In the genomic region with DNA sequence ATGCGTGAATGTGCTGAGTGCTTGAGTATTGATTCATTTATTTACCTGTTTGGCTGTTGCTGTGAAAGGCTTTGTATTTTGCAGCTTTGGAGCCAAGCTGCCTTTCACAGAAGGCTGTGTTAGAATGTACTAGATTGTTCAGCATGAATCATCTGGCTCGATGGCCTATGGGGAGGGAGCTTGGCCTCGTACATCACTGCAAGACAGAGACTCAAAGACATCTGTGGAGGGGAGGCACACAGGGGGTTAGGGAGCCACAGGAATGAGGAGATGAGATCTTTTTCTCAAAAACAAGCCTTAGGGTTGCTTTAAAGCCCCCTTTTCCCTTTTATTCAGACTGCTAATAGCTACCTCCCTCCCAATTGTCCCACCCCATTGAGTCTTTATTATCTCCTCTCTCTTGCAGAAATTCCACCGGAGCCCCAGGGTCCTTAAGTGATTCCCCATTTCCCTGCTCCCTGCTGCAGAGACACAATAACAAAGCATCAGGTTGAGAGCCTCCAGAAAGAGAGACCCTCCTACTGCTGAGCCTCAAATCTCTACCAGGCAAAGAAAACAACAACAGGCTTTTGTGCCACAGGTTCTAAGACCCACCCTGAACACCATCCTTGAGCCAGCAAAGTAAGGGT, we compare ENCODE assay signal across 15 cellular contexts.
A peak's percentile ranks its signal among the peaks of the same experiment; 100 is the strongest.
DNase-seq lines count a peak whose midpoint lies in the region; ATAC-seq and TF ChIP-seq lines count a peak whose summit lies in the region.
"Had no signal": no experiment of that assay in that cellular context is flagged by ENCODE, and none has a peak within 500 bp of the region (broad histone marks: within the 10 kb centered on the region; RNA-seq: fewer than 3 reads in every experiment).

No MANE protein-coding gene starts in this region.

- H3K79me2 ChIP-seq in GM23338 (replicated peaks; ENCODE audit: insufficient read depth): no peaks in the 10 kb centered on the region

- peak overlapping the region; percentile 56; the same call in 1 of the 2 replicates for H3K4me2 ChIP-seq in GM23338

- no peak for TF ChIP-seq EP300 in tibial nerve (IDR thresholded peaks at IDR 0.05)

- H3K4me3 Mint-ChIP-seq in GM23338: no peak overlapping the region; the same call in 2 of the 3 replicates
- H3K4me3 Mint-ChIP-seq in WTC11: no peak overlapping the region
- no peak overlapping the region for H3K4me3 Mint-ChIP-seq in type B pancreatic cell
- H3K4me3 Mint-ChIP-seq: activated naive CD4-positive, alpha-beta T cell treated with anti-CD3 and anti-CD28 coated beads for 36 hours; T-cell had no signal

- H3K4me1 ChIP-seq in GM23338 (ENCODE audit: insufficient read depth) (peaks cover 27% of the 10 kb centered on the region), tibial nerve (no peaks in the 10 kb centered on the region)
- H3K4me1 ChIP-seq: uterus had no signal

- no peaks in the 10 kb centered on the region for H4K20me1 ChIP-seq in GM23338 (replicated peaks; ENCODE audit: insufficient read depth)

- H3K27ac ChIP-seq in GM23338 (ENCODE audit: low read depth): no peak overlapping the region
- no peak overlapping the region for H3K27ac ChIP-seq in tibial nerve
- H3K27ac ChIP-seq: C4-2B, uterus had no signal

- TF ChIP-seq CTCF in GM23338 (conservative IDR thresholded peaks at IDR 0.05; ENCODE audit: low read depth in 2 of 2): no peak
- TF ChIP-seq CTCF in WTC11 (IDR thresholded peaks at IDR 0.05): no peak
- TF ChIP-seq CTCF in foreskin fibroblast (IDR thresholded peaks at IDR 0.05; ENCODE audit: low read depth, low read length): no peak
- TF ChIP-seq CTCF in type B pancreatic cell (conservative IDR thresholded peaks at IDR 0.05): no peak
- no peak for TF ChIP-seq CTCF in tibial nerve (IDR thresholded peaks at IDR 0.05)

- no peaks in the 10 kb centered on the region for H3K27me3 ChIP-seq in GM23338 (ENCODE audit: insufficient read depth)
- no peaks in the 10 kb centered on the region for H3K27me3 ChIP-seq in tibial nerve
- H3K27me3 ChIP-seq: uterus had no signal

- H3K27ac Mint-ChIP-seq in GM23338 (no peak overlapping the region), WTC11 (no peak overlapping the region), type B pancreatic cell (no peak overlapping the region)
- H3K27ac Mint-ChIP-seq: activated naive CD4-positive, alpha-beta T cell treated with anti-CD3 and anti-CD28 coated beads for 36 hours; T-cell had no signal

- WGBS in tibial nerve, 2 donors: 22 to 30% methylated on average over 4 of the region's 4 CpGs

- H3K27me3 Mint-ChIP-seq in GM23338 (ENCODE audit: insufficient read depth, low read depth, poor library complexity): no peaks in the 10 kb centered on the region
- peaks cover 54% of the 10 kb centered on the region for H3K27me3 Mint-ChIP-seq in WTC11 (ENCODE audit: low read depth)
- no peaks in the 10 kb centered on the region for H3K27me3 Mint-ChIP-seq in type B pancreatic cell
- H3K27me3 Mint-ChIP-seq: T-cell had no signal

- CTCF ChIA-PET in WTC11 (lab: Charles Lee): interaction anchor here (1.1 to 1.2 kb wide), 2 partner anchors 10 to 525 kb away, joined by 3 to 4 read pairs; no protein-coding TSS in a partner anchor

- TF ChIP-seq POLR2A in tibial nerve (IDR thresholded peaks at IDR 0.05): no peak

- H3K9me3 Mint-ChIP-seq in GM23338 (peaks cover 9% of the 10 kb centered on the region; the same call in 1 of the 3 replicates), WTC11 (peaks cover 12% of the 10 kb centered on the region), type B pancreatic cell (no peaks in the 10 kb centered on the region)
- H3K9me3 Mint-ChIP-seq: activated naive CD4-positive, alpha-beta T cell treated with anti-CD3 and anti-CD28 coated beads for 36 hours; T-cell had no signal

- H3K4me3 ChIP-seq in GM23338 (no peak overlapping the region), foreskin fibroblast (ENCODE audit: low read depth in 1 of 2, low read length in 2 of 2) (no peak overlapping the region), tibial nerve (no peak overlapping the region)
- H3K4me3 ChIP-seq: skin epidermis, uterus had no signal

- H3K9me2 ChIP-seq in GM23338 (ENCODE audit: insufficient read depth): peaks cover 14% of the 10 kb centered on the region

- no peak overlapping the region for H2AFZ ChIP-seq in GM23338

- H3K9me3 ChIP-seq in tibial nerve: no peaks in the 10 kb centered on the region
- H3K9me3 ChIP-seq: uterus had no signal

- POLR2A ChIA-PET in WTC11 (lab: Charles Lee): no interaction called here

- DNase-seq in GM23338 (ENCODE audit: low spot score) (peak; percentile 30), WTC11 (ENCODE audit: low spot score) (no peak), foreskin fibroblast (peak; percentile 4 to 20), occipital lobe (lab: John Stamatoyannopoulos, UW) (peak; percentile 27), type B pancreatic cell (ENCODE audit: extremely low spot score, unreplicated experiment) (no peak), tibial nerve (ENCODE audit: low spot score in 2 of 2) (no peak)
- DNase-seq: activated CD4-positive, alpha-beta T cell treated with anti-CD3 and anti-CD28 coated beads, Interleukin-2, amount 50 U/mL, for 48 hours; activated naive CD4-positive, alpha-beta T cell treated with anti-CD3 and anti-CD28 coated beads for 36 hours; NCI-H1417; T-cell; uterus had no signal

- H3F3A ChIP-seq in GM23338 (replicated peaks; ENCODE audit: low read depth): no peaks in the 10 kb centered on the region

- H3K4me1 Mint-ChIP-seq in GM23338 (peaks cover 37% of the 10 kb centered on the region), WTC11 (peaks cover 37% of the 10 kb centered on the region), type B pancreatic cell (ENCODE audit: unreplicated experiment) (no peaks in the 10 kb centered on the region)
- H3K4me1 Mint-ChIP-seq: T-cell had no signal

- H3K36me3 ChIP-seq in GM23338 (ENCODE audit: insufficient read depth) (no peaks in the 10 kb centered on the region; the same call in 1 of the 2 replicates), tibial nerve (no peaks in the 10 kb centered on the region)
- H3K36me3 ChIP-seq: uterus had no signal

- H3K36me3 Mint-ChIP-seq in GM23338 (ENCODE audit: low read depth) (peaks cover 3% of the 10 kb centered on the region; the same call in 2 of the 3 replicates), WTC11 (peaks cover 7% of the 10 kb centered on the region), type B pancreatic cell (no peaks in the 10 kb centered on the region)
- H3K36me3 Mint-ChIP-seq: T-cell had no signal

- peak; percentile 80 for ATAC-seq in GM23338
- ATAC-seq in WTC11: peak; percentile 78
- ATAC-seq in GM18867 (IDR thresholded peaks at IDR 0.05; ENCODE audit: unreplicated experiment): no peak
- no peak for ATAC-seq in HG02885 (IDR thresholded peaks at IDR 0.05; ENCODE audit: poor library complexity, unreplicated experiment)
- ATAC-seq: T-cell had no signal

TF ChIP-seq in GM23338, 12 proteins besides CTCF, POLR2A, EP300 and RAD21 (continues in another document):
- no peak for TF ChIP-seq EZH2 (IDR thresholded peaks at IDR 0.05; ENCODE audit: low read depth, unreplicated experiment)

TF ChIP-seq in WTC11, 78 proteins besides CTCF, POLR2A, EP300 and RAD21:
- TF ChIP-seq, protein P1, sequence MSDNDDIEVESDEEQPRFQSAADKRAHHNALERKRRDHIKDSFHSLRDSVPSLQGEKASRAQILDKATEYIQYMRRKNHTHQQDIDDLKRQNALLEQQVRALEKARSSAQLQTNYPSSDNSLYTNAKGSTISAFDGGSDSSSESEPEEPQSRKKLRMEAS (CRISPR knock-in tag; IDR thresholded peaks at IDR 0.05): no peak
- TF ChIP-seq ZNF671 (CRISPR knock-in tag; IDR thresholded peaks at IDR 0.05): no peak
- TF ChIP-seq HMGA2 (CRISPR knock-in tag; IDR thresholded peaks at IDR 0.05): no peak
- TF ChIP-seq, protein P2, sequence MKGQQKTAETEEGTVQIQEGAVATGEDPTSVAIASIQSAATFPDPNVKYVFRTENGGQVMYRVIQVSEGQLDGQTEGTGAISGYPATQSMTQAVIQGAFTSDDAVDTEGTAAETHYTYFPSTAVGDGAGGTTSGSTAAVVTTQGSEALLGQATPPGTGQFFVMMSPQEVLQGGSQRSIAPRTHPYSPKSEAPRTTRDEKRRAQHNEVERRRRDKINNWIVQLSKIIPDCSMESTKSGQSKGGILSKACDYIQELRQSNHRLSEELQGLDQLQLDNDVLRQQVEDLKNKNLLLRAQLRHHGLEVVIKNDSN (CRISPR knock-in tag; IDR thresholded peaks at IDR 0.05): no peak
- TF ChIP-seq, protein P3, sequence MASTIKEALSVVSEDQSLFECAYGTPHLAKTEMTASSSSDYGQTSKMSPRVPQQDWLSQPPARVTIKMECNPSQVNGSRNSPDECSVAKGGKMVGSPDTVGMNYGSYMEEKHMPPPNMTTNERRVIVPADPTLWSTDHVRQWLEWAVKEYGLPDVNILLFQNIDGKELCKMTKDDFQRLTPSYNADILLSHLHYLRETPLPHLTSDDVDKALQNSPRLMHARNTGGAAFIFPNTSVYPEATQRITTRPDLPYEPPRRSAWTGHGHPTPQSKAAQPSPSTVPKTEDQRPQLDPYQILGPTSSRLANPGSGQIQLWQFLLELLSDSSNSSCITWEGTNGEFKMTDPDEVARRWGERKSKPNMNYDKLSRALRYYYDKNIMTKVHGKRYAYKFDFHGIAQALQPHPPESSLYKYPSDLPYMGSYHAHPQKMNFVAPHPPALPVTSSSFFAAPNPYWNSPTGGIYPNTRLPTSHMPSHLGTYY (CRISPR knock-in tag; IDR thresholded peaks at IDR 0.05): no peak
- TF ChIP-seq ESRRA (CRISPR knock-in tag; IDR thresholded peaks at IDR 0.05; ENCODE audit: borderline replicate concordance): no peak
- TF ChIP-seq JAZF1 (CRISPR knock-in tag; IDR thresholded peaks at IDR 0.05): no peak
- TF ChIP-seq EMX1 (CRISPR knock-in tag; IDR thresholded peaks at IDR 0.05): no peak
- no peak for TF ChIP-seq GRHL2 (CRISPR knock-in tag; IDR thresholded peaks at IDR 0.05; ENCODE audit: insufficient replicate concordance, severe bottlenecking)
- no peak for TF ChIP-seq CBFB (CRISPR knock-in tag; IDR thresholded peaks at IDR 0.05; ENCODE audit: low read depth)

Comparison
In these comparisons a context has a peak if more than half of its experiments do, and no peak if none do; other contexts are left out.
1. ATAC-seq: peak in GM23338 (single experiment) and WTC11 (single experiment); none in GM18867 (single experiment) and HG02885 (single experiment).
2. DNase-seq: peak in GM23338 (single experiment), foreskin fibroblast (2 of 2) and occipital lobe (single experiment); none in WTC11 (single experiment), type B pancreatic cell (single experiment) and tibial nerve (0 of 2).